ENCODE assay signal across 8 cellular contexts in the genomic region with DNA sequence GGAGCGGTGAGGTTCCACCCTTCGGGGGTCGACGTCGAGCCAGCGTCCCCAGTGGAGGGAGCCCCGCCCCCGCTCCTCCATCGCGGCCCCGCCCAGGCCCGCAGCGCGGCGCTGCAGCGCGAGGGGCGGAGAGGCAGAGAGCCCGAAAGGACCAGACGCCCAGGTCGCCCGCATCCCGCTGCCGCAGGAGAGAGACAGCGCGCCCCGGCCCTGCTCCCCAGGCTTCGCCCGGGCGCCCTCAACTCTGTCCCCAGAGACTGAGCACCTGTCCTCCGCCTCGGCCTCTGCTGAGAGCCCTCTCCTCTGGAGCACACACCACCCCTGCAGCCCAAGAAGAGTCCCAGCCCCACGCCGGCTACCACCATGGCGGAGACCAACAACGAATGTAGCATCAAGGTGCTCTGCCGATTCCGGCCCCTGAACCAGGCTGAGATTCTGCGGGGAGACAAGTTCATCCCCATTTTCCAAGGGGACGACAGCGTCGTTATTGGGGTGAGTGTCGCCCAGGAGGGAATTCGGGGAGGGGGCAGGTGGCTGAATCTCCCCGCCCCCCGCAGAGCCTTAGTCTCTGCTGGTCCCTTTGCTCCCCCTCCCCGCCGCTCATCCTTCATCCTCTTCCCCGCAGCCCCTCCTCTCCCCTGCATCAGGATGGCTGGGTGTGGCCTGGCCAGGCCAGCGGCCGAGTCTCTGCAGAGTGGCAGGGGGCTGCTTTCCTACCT. TPM values are rescaled to one million over a fixed set of nuclear protein-coding genes. Genes with fewer than 3 reads are reported as not detected.
DNase-seq lines count a peak whose midpoint lies in the region; ATAC-seq and TF ChIP-seq lines count a peak whose summit lies in the region.
"Had no signal": no experiment of that assay in that cellular context is flagged by ENCODE, and none has a peak within 500 bp of the region (broad histone marks: within the 10 kb centered on the region; RNA-seq: fewer than 3 reads in every experiment).

KIF5A (plus strand) TSS at position 136 of the 719 bp plus-strand sequence; CDS start at position 364, 228 bp downstream.

- TF ChIP-seq POLR2A in GM15510 (IDR thresholded peaks at IDR 0.05; ENCODE audit: borderline replicate concordance, extremely low read depth, insufficient read length): peak; percentile 16

- H3K27me3 Mint-ChIP-seq in type B pancreatic cell: peaks cover 71% of the 10 kb centered on the region

- H3K4me3 Mint-ChIP-seq in type B pancreatic cell: peak within 1 kb of the TSS; percentile 79

- H3K4me2 ChIP-seq in parathyroid adenoma (ENCODE audit: low read length): peak within 1 kb of the TSS; percentile 88

- no peaks in the 10 kb centered on the region for H3K9me3 Mint-ChIP-seq in type B pancreatic cell

- no peaks in the 10 kb centered on the region for H3K36me3 Mint-ChIP-seq in type B pancreatic cell

- no peak within 1 kb of the TSS for H3K9ac ChIP-seq in parathyroid adenoma

- TF ChIP-seq CTCF in foreskin keratinocyte (conservative IDR thresholded peaks at IDR 0.05) (peak; percentile 26), parathyroid adenoma (IDR thresholded peaks at IDR 0.05) (peak; percentile 40), type B pancreatic cell (conservative IDR thresholded peaks at IDR 0.05) (no peak)

- no peaks in the 10 kb centered on the region for H3K9me3 ChIP-seq in parathyroid adenoma (ENCODE audit: control insufficient read depth, low read length)

- H3K27ac ChIP-seq in foreskin keratinocyte: no peak within 1 kb of the TSS
- peak within 1 kb of the TSS; percentile 8 for H3K27ac ChIP-seq in parathyroid adenoma
- H3K27ac ChIP-seq: epithelial cell of prostate had no signal

- peak within 1 kb of the TSS; percentile 64 for H3K4me3 ChIP-seq in parathyroid adenoma (ENCODE audit: low read depth, low read length)

- H2AFZ ChIP-seq in parathyroid adenoma: peak within 1 kb of the TSS; percentile 96

- ATAC-seq in foreskin keratinocyte (no peak), GM21717 (IDR thresholded peaks at IDR 0.05; ENCODE audit: unreplicated experiment) (no peak)

- H3K27me3 ChIP-seq in foreskin keratinocyte (peaks cover 58% of the 10 kb centered on the region), parathyroid adenoma (ENCODE audit: control insufficient read depth, insufficient read depth, low read length) (no peaks in the 10 kb centered on the region)

- no peak within 1 kb of the TSS for H3K27ac Mint-ChIP-seq in type B pancreatic cell

- no peaks in the 10 kb centered on the region for H3K36me3 ChIP-seq in parathyroid adenoma (ENCODE audit: control insufficient read depth, insufficient read depth, low read length)

- DNase-seq in NCI-H345 treated with DMSO at 0.1 percent for 48 hours (lab: John Stamatoyannopoulos, UW; ENCODE audit: unreplicated experiment) (peak; percentile 27), foreskin keratinocyte (no peak), type B pancreatic cell (ENCODE audit: extremely low spot score, unreplicated experiment) (no peak)
- DNase-seq in activated T-cell treated with anti-CD3 and anti-CD28 coated beads, Interleukin-2, amount 50 U/mL, for 48 hours: peak; percentile 79 to 82

- H3K4me1 Mint-ChIP-seq in type B pancreatic cell (ENCODE audit: unreplicated experiment): peaks cover 22% of the 10 kb centered on the region

- no peaks in the 10 kb centered on the region for H3K4me1 ChIP-seq in foreskin keratinocyte
- peaks cover 13% of the 10 kb centered on the region for H3K4me1 ChIP-seq in parathyroid adenoma

- peaks cover 17% of the 10 kb centered on the region for H3K79me2 ChIP-seq in parathyroid adenoma

RNA-seq across cellular contexts. Expression of gene KIF5A, which starts in this region (rescaled TPM):
- total RNA-seq in foreskin keratinocyte (0.10 and 0.11 TPM in 2 replicates), type B pancreatic cell (ENCODE audit: low replicate concordance) (1.4 and 4.4 TPM in 2 replicates)
- polyA plus RNA-seq in foreskin keratinocyte: 0.04 and 0.06 TPM in 2 replicates

Comparison
In these comparisons a context has a peak if more than half of its experiments do, and no peak if none do; other contexts are left out.
1. DNase-seq: peak in NCI-H345 treated with DMSO at 0.1 percent for 48 hours (single experiment) and activated T-cell treated with anti-CD3 and anti-CD28 coated beads, Interleukin-2, amount 50 U/mL, for 48 hours (2 of 2); none in foreskin keratinocyte (0 of 2) and type B pancreatic cell (single experiment).